In genomic region chr1:156897078-156897825, GRCh38 we compare ENCODE assay signal across 11 cellular contexts. TPM values are rescaled to one million over a fixed set of nuclear protein-coding genes. Genes with fewer than 3 reads are reported as not detected.
DNase-seq lines count a peak whose midpoint lies in the region; ATAC-seq, FAIRE-seq and TF ChIP-seq lines count a peak whose summit lies in the region.
"Had no signal": no experiment of that assay in that cellular context is flagged by ENCODE, and none has a peak within 500 bp of the region (broad histone marks: within the 10 kb centered on the region; RNA-seq: fewer than 3 reads in every experiment).

No MANE protein-coding gene starts in this region.

- no peak overlapping the region for H3K56ac ChIP-seq in H1 (replicated peaks; ENCODE audit: insufficient read length, low read depth, low read length)

- peaks cover 75% of the 10 kb centered on the region for H3K4me1 Mint-ChIP-seq in nephron progenitor cell

- no peak for TF ChIP-seq EP300 in H1 (IDR thresholded peaks at IDR 0.05; ENCODE audit: borderline replicate concordance in 1 of 2, low read depth in 2 of 2, low read length in 2 of 2)

- H3K36me3 Mint-ChIP-seq in nephron progenitor cell (ENCODE audit: low read depth): no peaks in the 10 kb centered on the region

- TF ChIP-seq CTCF in H1 (IDR thresholded peaks at IDR 0.05; ENCODE audit: control extremely low read depth in 1 of 3, insufficient read depth in 1 of 3, low read depth in 1 of 3, low read length in 3 of 3): no peak
- no peak for TF ChIP-seq CTCF in nephron progenitor cell (IDR thresholded peaks at IDR 0.05)
- TF ChIP-seq CTCF in omental fat pad (IDR thresholded peaks at IDR 0.05): no peak

- peaks cover 0 to 10% (median 4%) of the 10 kb centered on the region in 4 experiments; a peak in 5 of 7 replicates for H3K4me1 ChIP-seq in H1 (replicated peaks in 1 of 4; ENCODE audit: control insufficient read depth in 3 of 4, insufficient read depth in 4 of 4, low read length in 3 of 4)

- no peak overlapping the region for H3K27ac ChIP-seq in H1 (ENCODE audit: low read depth, low read length)

- no peak overlapping the region for H4K8ac ChIP-seq in H1 (ENCODE audit: extremely low read depth, insufficient read depth, low read length)

- H2AFZ ChIP-seq in H1 (ENCODE audit: low read length): no peak overlapping the region

- no peak overlapping the region for H3K9ac ChIP-seq in H1 (replicated peaks in 1 of 4; ENCODE audit: extremely low read depth in 1 of 4, low read depth in 3 of 4, low read length in 3 of 4)

- H3K9me3 Mint-ChIP-seq in nephron progenitor cell: no peaks in the 10 kb centered on the region

- no peak overlapping the region for H3K18ac ChIP-seq in H1 (ENCODE audit: extremely low read depth, low read length)

- no peaks in the 10 kb centered on the region for H4K20me1 ChIP-seq in H1 (replicated peaks in 1 of 2; ENCODE audit: control insufficient read depth in 1 of 2, insufficient read depth in 2 of 2, low read length in 2 of 2)

- in situ Hi-C loops in G401 (cut with HindIII; ENCODE audit: low sequenced_read_pairs): no loop called here

- no peak overlapping the region for H4K91ac ChIP-seq in H1 (replicated peaks; ENCODE audit: insufficient read length, low read length)

- POLR2A ChIA-PET in H1 (lab: Charles Lee; ENCODE audit: partially characterized antibody): interaction anchor here (1.3 to 2.8 kb wide), 2 partner anchors 10 to 169 kb away, joined by 3 to 10 read pairs; partner anchors contain the start of genes ISG20L2 and METTL25B

- TF ChIP-seq POLR2A in H1 (IDR thresholded peaks at IDR 0.05; ENCODE audit: control extremely low read depth in 1 of 2, low read depth in 2 of 2, low read length in 2 of 2): no peak

- H2BK120ac ChIP-seq in H1 (replicated peaks; ENCODE audit: low read depth, low read length): no peak overlapping the region

- H2BK20ac ChIP-seq in H1 (ENCODE audit: low read length): no peak overlapping the region

- no peak for TF ChIP-seq RAD21 in H1 (IDR thresholded peaks at IDR 0.05 in 1 of 2, conservative IDR thresholded peaks at IDR 0.05 in 1 of 2; ENCODE audit: low read depth in 2 of 2, low read length in 2 of 2)

- H4K5ac ChIP-seq in H1 (ENCODE audit: insufficient read length, low read depth, low read length): no peak overlapping the region

- no peak overlapping the region for H3K4ac ChIP-seq in H1 (replicated peaks; ENCODE audit: insufficient read length, low read depth, low read length)

- 0 out of 2 replicates have a peak overlapping the region, but pooled peaks have one; percentile 39 for H2BK12ac ChIP-seq in H1 (ENCODE audit: low read depth, low read length)

- H2BK15ac ChIP-seq in H1 (ENCODE audit: low read length): no peak overlapping the region

- H3K27me3 ChIP-seq in MG63: no peaks in the 10 kb centered on the region
- H3K27me3 ChIP-seq in H1 (replicated peaks in 1 of 4; ENCODE audit: control insufficient read depth in 3 of 4, extremely low read depth in 1 of 4, insufficient read depth in 3 of 4, low read length in 3 of 4): peaks cover 5 to 34% (median 29%) of the 10 kb centered on the region in 4 experiments
- peaks cover 25% of the 10 kb centered on the region for H3K27me3 ChIP-seq in H7 (ENCODE audit: control insufficient read depth, insufficient read depth, low read length)

- no peak for FAIRE-seq in H1 (lab: Jason Lieb, UNC)

- CTCF ChIA-PET in H1 (lab: Charles Lee; ENCODE audit: partially characterized antibody): interaction anchor here (1.0 to 31.4 kb wide), 11 partner anchors 10 to 216 kb away, joined by 3 to 719 read pairs (median 4); partner anchors contain the start of genes INSRR, LRRC71 and NTRK1

- no peak for ATAC-seq in omental fat pad (ENCODE audit: low FRiP score)

- H3K4me2 ChIP-seq in H1 (ENCODE audit: insufficient read depth in 1 of 2, low read depth in 2 of 2, low read length in 2 of 2): no peak overlapping the region

- H3K79me2 ChIP-seq in H1 (ENCODE audit: control insufficient read depth in 1 of 2, insufficient read depth in 2 of 2, low read length in 2 of 2): no peaks in the 10 kb centered on the region

- no peak overlapping the region for H3K23ac ChIP-seq in H1 (ENCODE audit: insufficient read length)

- no peaks in the 10 kb centered on the region for H3K36me3 ChIP-seq in MG63
- no peaks in the 10 kb centered on the region for H3K36me3 ChIP-seq in H1 (ENCODE audit: control insufficient read depth in 2 of 4, insufficient read depth in 4 of 4, low read length in 3 of 4)
- H3K36me3 ChIP-seq in H7 (replicated peaks; ENCODE audit: control insufficient read depth, insufficient read depth, low read length): no peaks in the 10 kb centered on the region

- H3K4me3 ChIP-seq in MG63 (no peak overlapping the region), H1 (ENCODE audit: extremely low read depth in 1 of 4, insufficient read depth in 2 of 4, low read depth in 3 of 4, low read length in 4 of 4) (no peak overlapping the region), H7 (ENCODE audit: insufficient read depth, low read depth, low read length) (no peak overlapping the region)

- H3K9me3 ChIP-seq in MG63 (no peaks in the 10 kb centered on the region), H1 (ENCODE audit: insufficient read depth in 2 of 2, low read depth in 1 of 2, low read length in 1 of 2) (no peaks in the 10 kb centered on the region)

- no peaks in the 10 kb centered on the region; the same call in 1 of the 2 replicates for H3K23me2 ChIP-seq in H1 (ENCODE audit: low read depth, low read length)

- WGBS in H1 (ENCODE audit: extremely low coverage in 1 of 2, insufficient coverage in 1 of 2, insufficient read length in 1 of 2, insufficient replicate concordance in 2 of 2, low coverage in 1 of 2, low lambda C conversion rate in 2 of 2, missing lambda C conversion rate in 1 of 2), 2 experiments: 79% methylated on average over 14 of the region's 14 CpGs; no CpG with 5 or more reads in 1 of the 2 experiments

- H3K27me3 Mint-ChIP-seq in nephron progenitor cell (ENCODE audit: low read depth, poor library complexity): peaks cover 21% of the 10 kb centered on the region

- H3K14ac ChIP-seq in H1 (ENCODE audit: insufficient read length): no peak overlapping the region

- DNase-seq in AG08395 (ENCODE audit: low spot score): peak; percentile 66
- DNase-seq in MG63: peak; percentile 84
- DNase-seq in H1 (ENCODE audit: low read depth in 1 of 2, low spot score in 2 of 2): no peak
- no peak for DNase-seq in nephron progenitor cell
- DNase-seq in H7: no peak
- DNase-seq in epidermal melanocyte (ENCODE audit: insufficient read length, low spot score): no peak
- no peak for DNase-seq in G401 (ENCODE audit: low spot score)
- no peak for DNase-seq in omental fat pad (ENCODE audit: low spot score)
- DNase-seq: activated T-cell treated with anti-CD3 and anti-CD28 coated beads, Interleukin-2, amount 50 U/mL, for 1 hour; COR-L47; stimulated activated CD4-positive, alpha-beta T cell treated with anti-CD3 and anti-CD28 coated beads, Interleukin-15, amount 100 ng/mL, for 24 hours had no signal

- peak overlapping the region; percentile 16; the same call in 1 of the 2 replicates for H2BK5ac ChIP-seq in H1 (ENCODE audit: low read depth, low read length)

- H2AK5ac ChIP-seq in H1 (ENCODE audit: low read depth, low read length): peak overlapping the region; percentile 39; the same call in 1 of the 2 replicates

- H3K4me3 Mint-ChIP-seq in nephron progenitor cell: peak overlapping the region; percentile 62

- H3K79me1 ChIP-seq in H1 (ENCODE audit: low read depth, low read length): no peaks in the 10 kb centered on the region

- H3K27ac Mint-ChIP-seq in nephron progenitor cell: no peak overlapping the region

RNA-seq across cellular contexts. Expression of gene PEAR1, which starts 3.7 kb away (rescaled TPM):
- 0.46 TPM in 1 of 2 replicates, not detected in the other for total RNA-seq in MG63 (2014; rRNA removed; shearing (Covaris generic); ENCODE audit: low replicate concordance)
- total RNA-seq in H1 (2021; fragmentation: NEBNext Ultra II Directional; extraction: Animal tissue kit (Norgen Biotek cat#: 25700)): 0.71 and 0.82 TPM in 2 replicates
- polyA plus RNA-seq in H1 (2011; rRNA removed): 0.63 and 0.77 TPM in 2 replicates
- 0.44 TPM for polyA plus RNA-seq in H1 (2011; cell fraction: cytosol; rRNA removed)
- polyA plus RNA-seq in H1 (2011; cell fraction: nucleus; rRNA removed): 3.3 TPM
- 0.26 to 0.88 TPM (median 0.65 TPM) in 4 replicates for polyA plus RNA-seq in H1 (2012, experiment 1 of 2)
- polyA plus RNA-seq in H1 (2012, experiment 2 of 2): 0.39 TPM
- 0.53 TPM for polyA plus RNA-seq in H1 (2013, experiment 1 of 2)
- 0.42 TPM for polyA plus RNA-seq in H1 (2013, experiment 2 of 2)
- 0.13 and 0.22 TPM in 2 replicates for polyA minus RNA-seq in H1 (2011; rRNA and poly(A)+ RNA removed)
- 0.37 TPM for polyA minus RNA-seq in H1 (2011; cell fraction: cytosol; rRNA and poly(A)+ RNA removed)
- 1.5 TPM for polyA minus RNA-seq in H1 (2011; cell fraction: nucleus; rRNA and poly(A)+ RNA removed)
- total RNA-seq in H7 (2014; rRNA removed; shearing (Covaris generic)): 1.2 and 1.8 TPM in 2 replicates
- 6.6 and 7.1 TPM in 2 replicates for total RNA-seq in G401 (2014; rRNA removed; shearing (Covaris generic))
- total RNA-seq in omental fat pad: 10 to 100 TPM in 2 of 4 donors, 1 to 10 TPM in 2; 5.4 to 29.5 (median 9.0) TPM

RNA-seq across cellular contexts. Expression of gene LRRC71, which starts 23.2 kb away (rescaled TPM):
- total RNA-seq in MG63 (2014; rRNA removed; shearing (Covaris generic); ENCODE audit: low replicate concordance): not detected in 2 replicates
- not detected in 2 replicates for total RNA-seq in H1 (2021; fragmentation: NEBNext Ultra II Directional; extraction: Animal tissue kit (Norgen Biotek cat#: 25700))
- polyA plus RNA-seq in H1 (2011; rRNA removed): 0.05 and 0.16 TPM in 2 replicates
- polyA plus RNA-seq in H1 (2011; cell fraction: cytosol; rRNA removed): 0.27 TPM
- polyA plus RNA-seq in H1 (2011; cell fraction: nucleus; rRNA removed): 0.46 TPM
- 0.12 to 0.59 TPM (median 0.31 TPM) in 4 replicates for polyA plus RNA-seq in H1 (2012, experiment 1 of 2)
- polyA plus RNA-seq in H1 (2012, experiment 2 of 2): not detected
- 0.12 TPM for polyA plus RNA-seq in H1 (2013, experiment 1 of 2)
- polyA plus RNA-seq in H1 (2013, experiment 2 of 2): 0.11 TPM
- 0.24 TPM in 1 of 2 replicates, not detected in the other for polyA minus RNA-seq in H1 (2011; rRNA and poly(A)+ RNA removed)
- not detected for polyA minus RNA-seq in H1 (2011; cell fraction: cytosol; rRNA and poly(A)+ RNA removed)
- polyA minus RNA-seq in H1 (2011; cell fraction: nucleus; rRNA and poly(A)+ RNA removed): not detected
- total RNA-seq in H7 (2014; rRNA removed; shearing (Covaris generic)): not detected in 2 replicates
- not detected in 2 replicates for total RNA-seq in G401 (2014; rRNA removed; shearing (Covaris generic))
- not detected for total RNA-seq in omental fat pad

RNA-seq across cellular contexts. Expression of gene NTRK1, which starts 36.6 kb away (rescaled TPM):
- total RNA-seq in MG63 (2014; rRNA removed; shearing (Covaris generic); ENCODE audit: low replicate concordance): not detected in 2 replicates
- 0.24 and 0.27 TPM in 2 replicates for total RNA-seq in H1 (2021; fragmentation: NEBNext Ultra II Directional; extraction: Animal tissue kit (Norgen Biotek cat#: 25700))
- polyA plus RNA-seq in H1 (2011; rRNA removed): 0.12 and 0.13 TPM in 2 replicates
- 0.06 TPM for polyA plus RNA-seq in H1 (2011; cell fraction: cytosol; rRNA removed)
- 0.74 TPM for polyA plus RNA-seq in H1 (2011; cell fraction: nucleus; rRNA removed)
- 0.05 to 0.15 TPM (median 0.13 TPM) in 3 of 4 replicates, not detected in the other for polyA plus RNA-seq in H1 (2012, experiment 1 of 2)
- polyA plus RNA-seq in H1 (2012, experiment 2 of 2): 0.05 TPM
- polyA plus RNA-seq in H1 (2013, experiment 1 of 2): 0.18 TPM
- 0.06 TPM for polyA plus RNA-seq in H1 (2013, experiment 2 of 2)
- 0.12 and 0.13 TPM in 2 replicates for polyA minus RNA-seq in H1 (2011; rRNA and poly(A)+ RNA removed)
- polyA minus RNA-seq in H1 (2011; cell fraction: cytosol; rRNA and poly(A)+ RNA removed): not detected
- not detected for polyA minus RNA-seq in H1 (2011; cell fraction: nucleus; rRNA and poly(A)+ RNA removed)
- 0.07 and 0.22 TPM in 2 replicates for total RNA-seq in H7 (2014; rRNA removed; shearing (Covaris generic))
- 0.81 and 1.2 TPM in 2 replicates for total RNA-seq in G401 (2014; rRNA removed; shearing (Covaris generic))
- 1 to 10 TPM; 1.3 to 6.3 (median 1.6) TPM for total RNA-seq in omental fat pad

RNA-seq across cellular contexts. Expression of gene INSRR, which starts 38.3 kb away (rescaled TPM):
- not detected in 2 replicates for total RNA-seq in MG63 (2014; rRNA removed; shearing (Covaris generic); ENCODE audit: low replicate concordance)
- not detected in 2 replicates for total RNA-seq in H1 (2021; fragmentation: NEBNext Ultra II Directional; extraction: Animal tissue kit (Norgen Biotek cat#: 25700))
- polyA plus RNA-seq in H1 (2011; rRNA removed): 0.02 TPM in 2 replicates
- not detected for polyA plus RNA-seq in H1 (2011; cell fraction: cytosol; rRNA removed)
- polyA plus RNA-seq in H1 (2011; cell fraction: nucleus; rRNA removed): 0.17 TPM
- 0.03 to 0.04 TPM in 2 of 4 replicates, not detected in the others for polyA plus RNA-seq in H1 (2012, experiment 1 of 2)
- 0.03 TPM for polyA plus RNA-seq in H1 (2012, experiment 2 of 2)
- polyA plus RNA-seq in H1 (2013, experiment 1 of 2): not detected
- under 0.01 TPM for polyA plus RNA-seq in H1 (2013, experiment 2 of 2)
- polyA minus RNA-seq in H1 (2011; rRNA and poly(A)+ RNA removed): 0.07 TPM in 1 of 2 replicates, not detected in the other
- polyA minus RNA-seq in H1 (2011; cell fraction: cytosol; rRNA and poly(A)+ RNA removed): not detected
- polyA minus RNA-seq in H1 (2011; cell fraction: nucleus; rRNA and poly(A)+ RNA removed): 0.10 TPM
- total RNA-seq in H7 (2014; rRNA removed; shearing (Covaris generic)): not detected in 2 replicates
- not detected in 2 replicates for total RNA-seq in G401 (2014; rRNA removed; shearing (Covaris generic))
- total RNA-seq in omental fat pad: under 1 TPM in 3 of 4 donors, not detected in 1; 0.06 to 0.12 (median 0.09) TPM

Comparison
In these comparisons a context has a peak if more than half of its experiments do, and no peak if none do; other contexts are left out.
1. DNase-seq: peak in AG08395 (single experiment) and MG63 (single experiment); none in H1 (0 of 2), nephron progenitor cell (single experiment), H7 (single experiment), epidermal melanocyte (single experiment), G401 (single experiment) and omental fat pad (single experiment).